Comparison of ENCODE assay signal across 8 cellular contexts in genomic region chr9:127961166-127961490, GRCh38. TPM values are rescaled to one million over a fixed set of nuclear protein-coding genes. Genes with fewer than 3 reads are reported as not detected.
DNase-seq lines count a peak whose midpoint lies in the region; ATAC-seq and TF ChIP-seq lines count a peak whose summit lies in the region.

No MANE protein-coding gene starts in this region.

- peaks cover 47 to 89% (median 64%) of the 10 kb centered on the region in 3 donors for H3K4me1 Mint-ChIP-seq in naive B cell

- intact Hi-C loops in body of pancreas (cut with DNase I): no loop called here

- peak; percentile 2 for DNase-seq in stimulated activated CD4-positive, alpha-beta T cell treated with anti-CD3 and anti-CD28 coated beads, Interleukin-15, amount 100 ng/mL, for 24 hours
- DNase-seq in stimulated activated CD4-positive, alpha-beta T cell treated with anti-CD3 and anti-CD28 coated beads, Interleukin-1b, Interleukin-23, amount 100 ng/mL, for 48 hours: no peak
- DNase-seq in body of pancreas (no peak), naive B cell (no peak), DMS 273 treated with DMSO at 0.1 percent for 48 hours (lab: John Stamatoyannopoulos, UW) (no peak), upper lobe of left lung (no peak), SHP77 treated with DMSO at 0.1 percent for 48 hours (lab: John Stamatoyannopoulos, UW) (no peak), T-helper 1 cell (no peak)

- peak overlapping the region; percentile 20 to 93 (median 58) for H3K27ac ChIP-seq in body of pancreas
- H3K27ac ChIP-seq in upper lobe of left lung: peak overlapping the region in 2 of 4 donors; percentile 57 to 61

- H3K4me3 ChIP-seq in body of pancreas: no peak overlapping the region
- H3K4me3 ChIP-seq in upper lobe of left lung: no peak overlapping the region

- 100% methylated on average over 1 of the region's 1 CpG; no CpG with 5 or more reads in 1 of the 2 donors for WGBS in body of pancreas, 2 donors
- WGBS in upper lobe of left lung, 2 donors: 100% methylated on average over 1 of the region's 1 CpG; no CpG with 5 or more reads in 1 of the 2 donors

- H3K27me3 ChIP-seq in body of pancreas (no peaks in the 10 kb centered on the region), upper lobe of left lung (no peaks in the 10 kb centered on the region)

- H3K4me3 Mint-ChIP-seq in naive B cell: peak overlapping the region in 1 of 8 donors; percentile 4

- H3K9me3 ChIP-seq in body of pancreas: no peaks in the 10 kb centered on the region
- no peaks in the 10 kb centered on the region for H3K9me3 ChIP-seq in upper lobe of left lung

- H3K27me3 Mint-ChIP-seq in naive B cell: no peaks in the 10 kb centered on the region

- H3K27ac Mint-ChIP-seq in naive B cell: peak overlapping the region; percentile 64 to 87 (median 84)

- ATAC-seq in body of pancreas: no peak
- ATAC-seq in naive B cell (ENCODE audit: low read depth in 2 of 2): no peak
- ATAC-seq in upper lobe of left lung (ENCODE audit: low FRiP score in 2 of 2): no peak

- H3K36me3 Mint-ChIP-seq in naive B cell: peaks cover 0 to 9% of the 10 kb centered on the region in 2 donors

- H3K36me3 ChIP-seq in body of pancreas (replicated peaks in 1 of 2; ENCODE audit: insufficient read depth in 1 of 2, low read depth in 2 of 2) (no peaks in the 10 kb centered on the region), upper lobe of left lung (peaks cover 0 to 4% (median 0%) of the 10 kb centered on the region in 4 donors)

- TF ChIP-seq CTCF in body of pancreas (IDR thresholded peaks at IDR 0.05): no peak
- TF ChIP-seq CTCF in upper lobe of left lung (IDR thresholded peaks at IDR 0.05): no peak

- no peak for TF ChIP-seq EP300 in upper lobe of left lung (IDR thresholded peaks at IDR 0.05)

- H3K9me3 Mint-ChIP-seq in naive B cell: no peaks in the 10 kb centered on the region

- TF ChIP-seq POLR2A in body of pancreas (IDR thresholded peaks at IDR 0.05) (no peak), upper lobe of left lung (IDR thresholded peaks at IDR 0.05) (no peak)

- H3K4me1 ChIP-seq in body of pancreas (peaks cover 62% of the 10 kb centered on the region), upper lobe of left lung (peaks cover 18 to 40% (median 36%) of the 10 kb centered on the region in 4 donors)

RNA-seq across cellular contexts. Expression of gene EEIG1, which starts 19.7 kb away (rescaled TPM):
- total RNA-seq in body of pancreas (10 to 100 TPM; 41.9 to 42.0 TPM), upper lobe of left lung (10 to 100 TPM; 17.8 to 60.7 (median 48.0) TPM)
- polyA plus RNA-seq in naive B cell (ENCODE audit: low read depth in 6 of 6): 10 to 100 TPM; 12.3 to 36.9 (median 21.6) TPM

RNA-seq across cellular contexts. Expression of gene DPM2, which starts 23.5 kb away (rescaled TPM):
- total RNA-seq in body of pancreas (10 to 100 TPM; 23.3 to 39.9 TPM), upper lobe of left lung (10 to 100 TPM; 20.1 to 40.7 (median 25.6) TPM)
- 10 to 100 TPM; 46.3 to 78.7 (median 54.2) TPM for polyA plus RNA-seq in naive B cell (ENCODE audit: low read depth in 6 of 6)

RNA-seq across cellular contexts. Expression of gene PIP5KL1, which starts 30.6 kb away (rescaled TPM):
- total RNA-seq in body of pancreas (1 to 10 TPM; 1.3 to 2.6 TPM), upper lobe of left lung (10 to 100 TPM in 3 of 6 donors, 1 to 10 TPM in 3; 4.1 to 38.8 (median 10.0) TPM)
- polyA plus RNA-seq in naive B cell (ENCODE audit: low read depth in 6 of 6): 1 to 10 TPM in 1 of 6 donors, under 1 TPM in 1, not detected in 4; 0.73 to 1.0 TPM

RNA-seq across cellular contexts. Expression of gene ST6GALNAC4, which starts 44.3 kb away (rescaled TPM):
- total RNA-seq in body of pancreas (10 to 100 TPM; 36.6 to 63.8 TPM), upper lobe of left lung (100 to 1,000 TPM in 1 of 6 donors, 10 to 100 TPM in 5; 41.3 to 105 (median 56.2) TPM)
- 10 to 100 TPM; 19.7 to 36.6 (median 25.0) TPM for polyA plus RNA-seq in naive B cell (ENCODE audit: low read depth in 6 of 6)
